Comparison of ENCODE assay signal across 10 cellular contexts in the genomic region with DNA sequence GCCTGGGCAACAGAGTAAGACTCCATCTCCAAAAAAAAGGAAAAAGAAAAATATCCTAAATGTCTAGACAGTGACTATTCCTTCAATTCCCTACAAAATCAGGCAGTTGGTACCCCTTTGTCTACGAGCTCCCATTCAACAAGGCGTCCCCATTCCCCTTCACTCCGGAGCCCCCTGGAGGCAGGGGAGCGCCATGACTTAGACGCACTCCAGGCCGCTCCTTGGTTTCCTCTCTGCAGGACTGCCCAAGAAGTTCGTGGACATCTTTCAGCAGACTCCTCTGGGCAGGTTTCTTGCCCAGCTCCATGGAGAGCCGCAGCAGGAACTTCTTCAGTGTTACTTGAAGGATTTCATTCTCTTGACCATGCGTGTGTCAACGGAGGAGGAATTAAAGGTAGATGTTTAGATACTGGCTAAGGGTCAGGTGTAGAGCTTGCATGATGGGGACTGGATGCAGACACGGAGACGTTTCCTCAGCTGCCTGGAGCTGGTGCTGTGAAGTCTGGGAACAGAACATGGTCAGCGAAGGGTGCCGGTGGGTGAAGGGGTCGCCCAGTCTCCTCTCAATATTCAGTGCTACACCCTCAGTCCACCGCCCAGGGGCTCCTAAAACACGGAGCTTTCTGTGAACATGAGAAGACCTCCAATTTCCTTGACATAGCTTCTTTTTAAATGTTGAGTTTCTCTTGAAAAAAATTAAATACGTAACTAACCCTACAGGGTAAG. TPM values are rescaled to one million over a fixed set of nuclear protein-coding genes. Genes with fewer than 3 reads are reported as not detected.
DNase-seq lines count a peak whose midpoint lies in the region; ATAC-seq and TF ChIP-seq lines count a peak whose summit lies in the region.
"Had no signal": no experiment of that assay in that cellular context is flagged by ENCODE, and none has a peak within 500 bp of the region (broad histone marks: within the 10 kb centered on the region; RNA-seq: fewer than 3 reads in every experiment).

No MANE protein-coding gene starts in this region.

- no peaks in the 10 kb centered on the region for H3K9me2 ChIP-seq in hepatocyte (replicated peaks; ENCODE audit: insufficient read depth)

- no peaks in the 10 kb centered on the region for H3K79me2 ChIP-seq in hepatocyte

- 93% methylated on average over 18 of the region's 18 CpGs for WGBS in hepatocyte (ENCODE audit: low lambda C conversion rate, missing lambda C conversion rate)

- peak; percentile 88 for ATAC-seq in WTC11
- ATAC-seq: effector memory CD8-positive, alpha-beta T cell had no signal

- H3K36me3 Mint-ChIP-seq in WTC11: peaks cover 72% of the 10 kb centered on the region

- TF ChIP-seq CTCF in AG04450 (IDR thresholded peaks at IDR 0.05; ENCODE audit: low read depth, low read length): 0 out of 2 replicates have a peak, but pooled peaks have one; percentile 17
- TF ChIP-seq CTCF in GM12874 (IDR thresholded peaks at IDR 0.05; ENCODE audit: insufficient read depth, low read depth, low read length): peak; percentile 43; the same call in 1 of the 2 replicates
- peak; percentile 68; the same call in 1 of the 2 replicates for TF ChIP-seq CTCF in WTC11 (IDR thresholded peaks at IDR 0.05)
- peak; percentile 20 for TF ChIP-seq CTCF in hepatocyte (IDR thresholded peaks at IDR 0.05; ENCODE audit: poor library complexity)

- DNase-seq in AG04450 (ENCODE audit: low read depth, low spot score) (no peak), WTC11 (ENCODE audit: low spot score) (peak; percentile 77), hepatocyte (ENCODE audit: low spot score) (no peak), NCI-H2227 treated with DMSO at 0.1 percent for 48 hours (lab: John Stamatoyannopoulos, UW) (no peak), NCI-H187 (lab: John Stamatoyannopoulos, UW) (no peak), GOT3 (lab: John Stamatoyannopoulos, UW) (no peak), amygdala (lab: John Stamatoyannopoulos, UW) (no peak)

- no peak overlapping the region for H3K4me3 ChIP-seq in AG04450 (ENCODE audit: low read depth, low read length)
- H3K4me3 ChIP-seq in hepatocyte: no peak overlapping the region
- H3K4me3 ChIP-seq: PC-9 had no signal

- CTCF ChIA-PET in AG04450 (lab: Charles Lee) (interaction anchor here (0.6 kb wide), 2 partner anchors 9 to 299 kb away, joined by 3 read pairs; no protein-coding TSS in a partner anchor), WTC11 (lab: Charles Lee) (interaction anchor here (0.6 to 3.8 kb wide), 45 partner anchors 9 to 784 kb away, joined by 3 to 63 read pairs (median 4); a partner anchor contains a TSS)

- POLR2A ChIA-PET in AG04450 (lab: Yijun Ruan, JAX) (interaction anchor here (0.6 kb wide), 1 partner anchor 510 kb away, joined by 4 read pairs; no protein-coding TSS in a partner anchor), WTC11 (lab: Charles Lee) (interaction anchor here (0.6 to 1.2 kb wide), 3 partner anchors 30 to 1202 kb away, joined by 3 to 4 read pairs (median 3); a partner anchor contains a TSS)

- no peaks in the 10 kb centered on the region for H3K36me3 ChIP-seq in hepatocyte (replicated peaks; ENCODE audit: insufficient read depth, low read depth)

- no peaks in the 10 kb centered on the region for H4K20me1 ChIP-seq in hepatocyte (ENCODE audit: insufficient read depth, poor library complexity, severe bottlenecking)

- no peak overlapping the region for H3K4me3 Mint-ChIP-seq in WTC11
- H3K4me3 Mint-ChIP-seq: effector memory CD8-positive, alpha-beta T cell had no signal

- no peak overlapping the region for H3K27ac ChIP-seq in AG04450 (ENCODE audit: low read depth, low read length)
- no peak overlapping the region for H3K27ac ChIP-seq in hepatocyte
- H3K27ac ChIP-seq: PC-9 had no signal

- H3K27ac Mint-ChIP-seq in WTC11: no peak overlapping the region

- peaks cover 13% of the 10 kb centered on the region for H3K9me3 ChIP-seq in AG04450 (ENCODE audit: control insufficient read depth, insufficient read depth, low read length)
- H3K9me3 ChIP-seq in hepatocyte (ENCODE audit: low read depth): no peaks in the 10 kb centered on the region

- H3K4me1 Mint-ChIP-seq in WTC11: no peaks in the 10 kb centered on the region

- H3K27me3 ChIP-seq in AG04450 (ENCODE audit: control insufficient read depth, insufficient read depth, low read length) (no peaks in the 10 kb centered on the region), hepatocyte (no peaks in the 10 kb centered on the region)

- H3K27me3 Mint-ChIP-seq in WTC11 (ENCODE audit: low read depth): no peaks in the 10 kb centered on the region
- H3K27me3 Mint-ChIP-seq: effector memory CD8-positive, alpha-beta T cell had no signal

- H3K4me2 ChIP-seq in hepatocyte: no peak overlapping the region
- H3K4me2 ChIP-seq: PC-9 had no signal

- H3K9me3 Mint-ChIP-seq in WTC11: peaks cover 9% of the 10 kb centered on the region
- H3K9me3 Mint-ChIP-seq: effector memory CD8-positive, alpha-beta T cell had no signal

- no peak overlapping the region for H2AFZ ChIP-seq in hepatocyte
- H2AFZ ChIP-seq: PC-9 had no signal

- H3K4me1 ChIP-seq in hepatocyte (ENCODE audit: insufficient read depth): no peaks in the 10 kb centered on the region

TF ChIP-seq in WTC11, 78 proteins besides CTCF, POLR2A, EP300 and RAD21:
- TF ChIP-seq TEAD1 (CRISPR knock-in tag; IDR thresholded peaks at IDR 0.05) (no peak), RELA (CRISPR knock-in tag; IDR thresholded peaks at IDR 0.05; ENCODE audit: borderline replicate concordance) (no peak), ZNF263 (CRISPR knock-in tag; IDR thresholded peaks at IDR 0.05; ENCODE audit: low read depth) (no peak), JAZF1 (CRISPR knock-in tag; IDR thresholded peaks at IDR 0.05) (no peak), FOXK1 (CRISPR knock-in tag; IDR thresholded peaks at IDR 0.05) (no peak), OVOL2 (CRISPR knock-in tag; IDR thresholded peaks at IDR 0.05; ENCODE audit: borderline replicate concordance) (no peak)
- TF ChIP-seq, protein P1, sequence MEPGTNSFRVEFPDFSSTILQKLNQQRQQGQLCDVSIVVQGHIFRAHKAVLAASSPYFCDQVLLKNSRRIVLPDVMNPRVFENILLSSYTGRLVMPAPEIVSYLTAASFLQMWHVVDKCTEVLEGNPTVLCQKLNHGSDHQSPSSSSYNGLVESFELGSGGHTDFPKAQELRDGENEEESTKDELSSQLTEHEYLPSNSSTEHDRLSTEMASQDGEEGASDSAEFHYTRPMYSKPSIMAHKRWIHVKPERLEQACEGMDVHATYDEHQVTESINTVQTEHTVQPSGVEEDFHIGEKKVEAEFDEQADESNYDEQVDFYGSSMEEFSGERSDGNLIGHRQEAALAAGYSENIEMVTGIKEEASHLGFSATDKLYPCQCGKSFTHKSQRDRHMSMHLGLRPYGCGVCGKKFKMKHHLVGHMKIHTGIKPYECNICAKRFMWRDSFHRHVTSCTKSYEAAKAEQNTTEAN (CRISPR knock-in tag; IDR thresholded peaks at IDR 0.05): no peak
- TF ChIP-seq, protein P2, sequence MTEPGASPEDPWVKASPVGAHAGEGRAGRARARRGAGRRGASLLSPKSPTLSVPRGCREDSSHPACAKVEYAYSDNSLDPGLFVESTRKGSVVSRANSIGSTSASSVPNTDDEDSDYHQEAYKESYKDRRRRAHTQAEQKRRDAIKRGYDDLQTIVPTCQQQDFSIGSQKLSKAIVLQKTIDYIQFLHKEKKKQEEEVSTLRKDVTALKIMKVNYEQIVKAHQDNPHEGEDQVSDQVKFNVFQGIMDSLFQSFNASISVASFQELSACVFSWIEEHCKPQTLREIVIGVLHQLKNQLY (CRISPR knock-in tag; IDR thresholded peaks at IDR 0.05): no peak
- TF ChIP-seq, protein P3, sequence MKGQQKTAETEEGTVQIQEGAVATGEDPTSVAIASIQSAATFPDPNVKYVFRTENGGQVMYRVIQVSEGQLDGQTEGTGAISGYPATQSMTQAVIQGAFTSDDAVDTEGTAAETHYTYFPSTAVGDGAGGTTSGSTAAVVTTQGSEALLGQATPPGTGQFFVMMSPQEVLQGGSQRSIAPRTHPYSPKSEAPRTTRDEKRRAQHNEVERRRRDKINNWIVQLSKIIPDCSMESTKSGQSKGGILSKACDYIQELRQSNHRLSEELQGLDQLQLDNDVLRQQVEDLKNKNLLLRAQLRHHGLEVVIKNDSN (CRISPR knock-in tag; IDR thresholded peaks at IDR 0.05): no peak
TF ChIP-seq in WTC11: peak in this region for 0.

RNA-seq across cellular contexts. Expression of a gene that starts 53.3 kb away (rescaled TPM):
- polyA plus RNA-seq in AG04450 (2011; rRNA removed) (18.1 and 24.9 TPM in 2 replicates), hepatocyte (33.8 and 43.6 TPM in 2 replicates)
- 11.6 and 17.6 TPM in 2 replicates for polyA minus RNA-seq in AG04450 (2011; rRNA and poly(A)+ RNA removed)
- total RNA-seq in WTC11 (2021) (18.1 to 25.2 TPM (median 20.6 TPM) in 3 replicates), hepatocyte (14.0 and 21.2 TPM in 2 replicates)

Comparison
In these comparisons a context has a peak if more than half of its experiments do, and no peak if none do; other contexts are left out.
1. CTCF ChIP-seq: peak in every context shown above with its lines; median percentile 68 in WTC11; 43 in GM12874; 20 in hepatocyte; 17 in AG04450.